1 cellular context compared by ENCODE assay signal in the genomic region with DNA sequence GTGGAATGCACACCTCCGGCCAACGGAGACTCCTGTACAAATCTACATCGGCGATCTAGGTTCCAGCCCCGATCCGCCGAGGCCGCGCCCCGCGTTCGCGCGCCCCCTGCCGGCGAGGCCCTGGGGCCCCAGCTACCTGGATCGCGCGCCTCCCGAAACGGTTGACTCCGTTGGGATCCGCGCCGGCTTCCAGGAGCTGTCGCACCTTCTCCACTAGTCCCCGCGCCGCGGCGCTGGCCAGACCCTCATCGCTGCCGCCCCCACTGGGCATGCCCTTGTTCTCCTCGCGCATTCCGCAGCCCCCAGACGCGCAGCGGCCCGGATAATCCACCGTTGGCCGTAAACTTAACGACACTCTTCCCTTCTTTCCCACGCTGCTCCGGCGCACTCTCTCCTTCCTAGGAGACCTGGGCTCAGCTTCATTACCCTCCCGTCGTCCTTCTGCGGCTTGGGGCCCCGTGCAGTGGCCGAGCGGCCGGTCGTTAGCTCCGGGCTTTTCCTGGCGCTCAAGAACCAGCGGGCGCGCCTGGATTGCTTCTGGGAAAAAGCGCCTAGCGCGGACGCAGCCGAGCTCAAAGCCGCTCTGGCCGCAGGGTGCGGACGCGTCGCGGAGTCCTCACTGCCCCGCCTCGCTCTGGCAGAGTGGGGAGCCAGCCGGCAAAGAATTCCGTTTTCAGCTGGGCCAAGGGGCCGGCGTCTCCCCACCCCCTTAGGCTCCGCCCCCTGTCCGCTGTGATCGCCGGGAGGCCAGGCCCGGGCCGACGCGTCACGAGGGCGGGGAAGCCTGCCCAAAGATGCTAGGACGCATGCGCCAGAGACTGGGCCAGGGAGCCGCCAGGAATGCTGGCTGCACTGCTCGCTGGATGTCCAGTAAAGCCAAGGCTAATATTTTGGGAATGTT.
TF ChIP-seq lines count a peak whose summit lies in the region.

Gene CDKN2B (minus strand): TSS at position 644 of the 901 bp plus-strand sequence. CDS start 352 bp downstream, at position 292.

TF ChIP-seq in HepG2, 621 proteins besides CTCF, POLR2A, EP300 and RAD21 (continued from another document and continues in another):
- TF ChIP-seq TIGD3 (CRISPR knock-in tag; IDR thresholded peaks at IDR 0.05; ENCODE audit: borderline replicate concordance) (no peak), SRSF4 (IDR thresholded peaks at IDR 0.05; ENCODE audit: low read depth, low read length, poor library complexity, severe bottlenecking) (no peak), LCORL (IDR thresholded peaks at IDR 0.05) (no peak), LCORL (CRISPR knock-in tag; IDR thresholded peaks at IDR 0.05) (peak; percentile 30; the same call in 1 of the 2 replicates), MTF1 (CRISPR knock-in tag; IDR thresholded peaks at IDR 0.05) (no peak), TP53 (CRISPR knock-in tag; conservative IDR thresholded peaks at IDR 0.05) (0 out of 2 replicates have a peak, but pooled peaks have one; percentile 32), RBM39 (IDR thresholded peaks at IDR 0.05; ENCODE audit: low read depth, low read length, poor library complexity, severe bottlenecking) (peak; percentile 80), ZNF772 (CRISPR knock-in tag; IDR thresholded peaks at IDR 0.05) (0 out of 2 replicates have a peak, but pooled peaks have one; percentile 15), KDM3A (CRISPR knock-in tag; IDR thresholded peaks at IDR 0.05; ENCODE audit: low read depth) (no peak; the same call in 1 of the 2 replicates), ETV6 (CRISPR knock-in tag; conservative IDR thresholded peaks at IDR 0.05) (0 out of 2 replicates have a peak, but pooled peaks have one; percentile 26), AGO2 (optimal IDR thresholded peaks at IDR 0.05; ENCODE audit: low read depth, low read length) (peak; percentile 53), ZNF546 (CRISPR knock-in tag; conservative IDR thresholded peaks at IDR 0.05) (peak; percentile 74; the same call in 1 of the 2 replicates), SUZ12 (IDR thresholded peaks at IDR 0.05; ENCODE audit: low read depth, low read length) (no peak), MIXL1 (CRISPR knock-in tag; IDR thresholded peaks at IDR 0.05) (0 out of 2 replicates have a peak, but pooled peaks have one; percentile 16), SALL1 (CRISPR knock-in tag; IDR thresholded peaks at IDR 0.05) (peak; percentile 44; the same call in 1 of the 2 replicates), SP5 (CRISPR knock-in tag; IDR thresholded peaks at IDR 0.05; ENCODE audit: borderline replicate concordance, low read depth) (peak; percentile 42; the same call in 1 of the 2 replicates), ZNF574 (CRISPR knock-in tag; IDR thresholded peaks at IDR 0.05) (peak; percentile 22; the same call in 1 of the 2 replicates), CHCHD3 (CRISPR knock-in tag; IDR thresholded peaks at IDR 0.05) (peak; percentile 89; the same call in 1 of the 2 replicates), RARA (CRISPR knock-in tag; IDR thresholded peaks at IDR 0.05) (0 out of 2 replicates have a peak, but pooled peaks have one; percentile 16), CENPT (CRISPR knock-in tag; IDR thresholded peaks at IDR 0.05; ENCODE audit: low read depth) (no peak), GMEB2 (CRISPR knock-in tag; IDR thresholded peaks at IDR 0.05; ENCODE audit: low read depth) (no peak), ZNF547 (CRISPR knock-in tag; IDR thresholded peaks at IDR 0.05) (peak; percentile 72; the same call in 1 of the 2 replicates), ZSCAN29 (CRISPR knock-in tag; conservative IDR thresholded peaks at IDR 0.05) (peak; percentile 78; the same call in 1 of the 2 replicates), DNMT1 (CRISPR knock-in tag; IDR thresholded peaks at IDR 0.05) (no peak), AHDC1 (CRISPR knock-in tag; IDR thresholded peaks at IDR 0.05; ENCODE audit: borderline replicate concordance) (no peak)
- TF ChIP-seq, protein P1, sequence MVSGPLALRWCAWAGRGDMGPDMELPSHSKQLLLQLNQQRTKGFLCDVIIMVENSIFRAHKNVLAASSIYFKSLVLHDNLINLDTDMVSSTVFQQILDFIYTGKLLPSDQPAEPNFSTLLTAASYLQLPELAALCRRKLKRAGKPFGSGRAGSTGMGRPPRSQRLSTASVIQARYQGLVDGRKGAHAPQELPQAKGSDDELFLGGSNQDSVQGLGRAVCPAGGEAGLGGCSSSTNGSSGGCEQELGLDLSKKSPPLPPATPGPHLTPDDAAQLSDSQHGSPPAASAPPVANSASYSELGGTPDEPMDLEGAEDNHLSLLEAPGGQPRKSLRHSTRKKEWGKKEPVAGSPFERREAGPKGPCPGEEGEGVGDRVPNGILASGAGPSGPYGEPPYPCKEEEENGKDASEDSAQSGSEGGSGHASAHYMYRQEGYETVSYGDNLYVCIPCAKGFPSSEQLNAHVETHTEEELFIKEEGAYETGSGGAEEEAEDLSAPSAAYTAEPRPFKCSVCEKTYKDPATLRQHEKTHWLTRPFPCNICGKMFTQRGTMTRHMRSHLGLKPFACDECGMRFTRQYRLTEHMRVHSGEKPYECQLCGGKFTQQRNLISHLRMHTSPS (CRISPR knock-in tag; IDR thresholded peaks at IDR 0.05; ENCODE audit: low read depth) = no peak; the same call in 1 of the 2 replicates
- TF ChIP-seq, protein P2, sequence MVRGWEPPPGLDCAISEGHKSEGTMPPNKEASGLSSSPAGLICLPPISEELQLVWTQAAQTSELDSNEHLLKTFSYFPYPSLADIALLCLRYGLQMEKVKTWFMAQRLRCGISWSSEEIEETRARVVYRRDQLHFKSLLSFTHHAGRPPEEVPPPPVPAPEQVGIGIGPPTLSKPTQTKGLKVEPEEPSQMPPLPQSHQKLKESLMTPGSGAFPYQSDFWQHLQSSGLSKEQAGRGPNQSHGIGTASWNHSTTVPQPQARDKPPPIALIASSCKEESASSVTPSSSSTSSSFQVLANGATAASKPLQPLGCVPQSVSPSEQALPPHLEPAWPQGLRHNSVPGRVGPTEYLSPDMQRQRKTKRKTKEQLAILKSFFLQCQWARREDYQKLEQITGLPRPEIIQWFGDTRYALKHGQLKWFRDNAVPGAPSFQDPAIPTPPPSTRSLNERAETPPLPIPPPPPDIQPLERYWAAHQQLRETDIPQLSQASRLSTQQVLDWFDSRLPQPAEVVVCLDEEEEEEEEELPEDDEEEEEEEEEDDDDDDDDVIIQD (CRISPR knock-in tag; IDR thresholded peaks at IDR 0.05; ENCODE audit: low read depth) = peak; percentile 76
- TF ChIP-seq, protein P3, sequence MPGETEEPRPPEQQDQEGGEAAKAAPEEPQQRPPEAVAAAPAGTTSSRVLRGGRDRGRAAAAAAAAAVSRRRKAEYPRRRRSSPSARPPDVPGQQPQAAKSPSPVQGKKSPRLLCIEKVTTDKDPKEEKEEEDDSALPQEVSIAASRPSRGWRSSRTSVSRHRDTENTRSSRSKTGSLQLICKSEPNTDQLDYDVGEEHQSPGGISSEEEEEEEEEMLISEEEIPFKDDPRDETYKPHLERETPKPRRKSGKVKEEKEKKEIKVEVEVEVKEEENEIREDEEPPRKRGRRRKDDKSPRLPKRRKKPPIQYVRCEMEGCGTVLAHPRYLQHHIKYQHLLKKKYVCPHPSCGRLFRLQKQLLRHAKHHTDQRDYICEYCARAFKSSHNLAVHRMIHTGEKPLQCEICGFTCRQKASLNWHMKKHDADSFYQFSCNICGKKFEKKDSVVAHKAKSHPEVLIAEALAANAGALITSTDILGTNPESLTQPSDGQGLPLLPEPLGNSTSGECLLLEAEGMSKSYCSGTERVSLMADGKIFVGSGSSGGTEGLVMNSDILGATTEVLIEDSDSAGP (CRISPR knock-in tag; IDR thresholded peaks at IDR 0.05; ENCODE audit: borderline replicate concordance) = peak; percentile 88; the same call in 1 of the 2 replicates
- TF ChIP-seq, protein P4, sequence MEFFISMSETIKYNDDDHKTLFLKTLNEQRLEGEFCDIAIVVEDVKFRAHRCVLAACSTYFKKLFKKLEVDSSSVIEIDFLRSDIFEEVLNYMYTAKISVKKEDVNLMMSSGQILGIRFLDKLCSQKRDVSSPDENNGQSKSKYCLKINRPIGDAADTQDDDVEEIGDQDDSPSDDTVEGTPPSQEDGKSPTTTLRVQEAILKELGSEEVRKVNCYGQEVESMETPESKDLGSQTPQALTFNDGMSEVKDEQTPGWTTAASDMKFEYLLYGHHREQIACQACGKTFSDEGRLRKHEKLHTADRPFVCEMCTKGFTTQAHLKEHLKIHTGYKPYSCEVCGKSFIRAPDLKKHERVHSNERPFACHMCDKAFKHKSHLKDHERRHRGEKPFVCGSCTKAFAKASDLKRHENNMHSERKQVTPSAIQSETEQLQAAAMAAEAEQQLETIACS (CRISPR knock-in tag; IDR thresholded peaks at IDR 0.05) = peak; percentile 70
- TF ChIP-seq, protein P5, sequence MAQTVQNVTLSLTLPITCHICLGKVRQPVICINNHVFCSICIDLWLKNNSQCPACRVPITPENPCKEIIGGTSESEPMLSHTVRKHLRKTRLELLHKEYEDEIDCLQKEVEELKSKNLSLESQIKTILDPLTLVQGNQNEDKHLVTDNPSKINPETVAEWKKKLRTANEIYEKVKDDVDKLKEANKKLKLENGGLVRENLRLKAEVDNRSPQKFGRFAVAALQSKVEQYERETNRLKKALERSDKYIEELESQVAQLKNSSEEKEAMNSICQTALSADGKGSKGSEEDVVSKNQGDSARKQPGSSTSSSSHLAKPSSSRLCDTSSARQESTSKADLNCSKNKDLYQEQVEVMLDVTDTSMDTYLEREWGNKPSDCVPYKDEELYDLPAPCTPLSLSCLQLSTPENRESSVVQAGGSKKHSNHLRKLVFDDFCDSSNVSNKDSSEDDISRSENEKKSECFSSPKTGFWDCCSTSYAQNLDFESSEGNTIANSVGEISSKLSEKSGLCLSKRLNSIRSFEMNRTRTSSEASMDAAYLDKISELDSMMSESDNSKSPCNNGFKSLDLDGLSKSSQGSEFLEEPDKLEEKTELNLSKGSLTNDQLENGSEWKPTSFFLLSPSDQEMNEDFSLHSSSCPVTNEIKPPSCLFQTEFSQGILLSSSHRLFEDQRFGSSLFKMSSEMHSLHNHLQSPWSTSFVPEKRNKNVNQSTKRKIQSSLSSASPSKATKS (CRISPR knock-in tag; IDR thresholded peaks at IDR 0.05) = no peak
